ENCODE assay signal across 1 cellular context in the genomic region with DNA sequence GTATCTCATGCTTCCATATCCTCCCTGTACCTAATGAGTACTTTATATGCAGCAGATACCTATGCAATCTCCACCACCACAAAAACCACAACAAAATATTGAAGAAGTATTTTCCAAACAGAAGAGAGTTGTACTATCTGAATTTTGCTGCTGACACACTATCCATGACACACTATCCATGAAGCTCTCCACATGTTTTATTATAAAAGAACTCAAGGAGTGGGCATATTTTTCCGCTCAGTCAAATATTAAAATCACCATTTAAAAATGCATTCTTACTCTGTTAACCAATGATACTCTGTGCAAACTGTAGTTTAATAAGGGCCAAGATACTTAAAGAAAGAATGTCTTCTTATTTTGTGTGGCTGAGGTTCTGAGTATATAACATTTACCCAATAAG.
TF ChIP-seq lines count a peak whose summit lies in the region.

No MANE protein-coding gene starts in this region.

TF ChIP-seq in SK-N-SH, 30 proteins besides CTCF, POLR2A, EP300 and RAD21 (continued from another document):
- TF ChIP-seq TEAD4 (IDR thresholded peaks at IDR 0.05; ENCODE audit: borderline replicate concordance, insufficient read depth), result no peak
- TF ChIP-seq, protein P1, sequence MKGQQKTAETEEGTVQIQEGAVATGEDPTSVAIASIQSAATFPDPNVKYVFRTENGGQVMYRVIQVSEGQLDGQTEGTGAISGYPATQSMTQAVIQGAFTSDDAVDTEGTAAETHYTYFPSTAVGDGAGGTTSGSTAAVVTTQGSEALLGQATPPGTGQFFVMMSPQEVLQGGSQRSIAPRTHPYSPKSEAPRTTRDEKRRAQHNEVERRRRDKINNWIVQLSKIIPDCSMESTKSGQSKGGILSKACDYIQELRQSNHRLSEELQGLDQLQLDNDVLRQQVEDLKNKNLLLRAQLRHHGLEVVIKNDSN (IDR thresholded peaks at IDR 0.05; ENCODE audit: borderline replicate concordance, low read depth), result no peak
- TF ChIP-seq, protein P2, sequence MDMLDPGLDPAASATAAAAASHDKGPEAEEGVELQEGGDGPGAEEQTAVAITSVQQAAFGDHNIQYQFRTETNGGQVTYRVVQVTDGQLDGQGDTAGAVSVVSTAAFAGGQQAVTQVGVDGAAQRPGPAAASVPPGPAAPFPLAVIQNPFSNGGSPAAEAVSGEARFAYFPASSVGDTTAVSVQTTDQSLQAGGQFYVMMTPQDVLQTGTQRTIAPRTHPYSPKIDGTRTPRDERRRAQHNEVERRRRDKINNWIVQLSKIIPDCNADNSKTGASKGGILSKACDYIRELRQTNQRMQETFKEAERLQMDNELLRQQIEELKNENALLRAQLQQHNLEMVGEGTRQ (IDR thresholded peaks at IDR 0.05; ENCODE audit: borderline replicate concordance, low read depth, low read length), result no peak
- TF ChIP-seq NFIC (IDR thresholded peaks at IDR 0.05; ENCODE audit: borderline replicate concordance), result no peak
- TF ChIP-seq FOXJ3 (CRISPR knock-in tag; IDR thresholded peaks at IDR 0.05), result no peak
- no peak for TF ChIP-seq JUND (IDR thresholded peaks at IDR 0.05)
- TF ChIP-seq, protein P3, sequence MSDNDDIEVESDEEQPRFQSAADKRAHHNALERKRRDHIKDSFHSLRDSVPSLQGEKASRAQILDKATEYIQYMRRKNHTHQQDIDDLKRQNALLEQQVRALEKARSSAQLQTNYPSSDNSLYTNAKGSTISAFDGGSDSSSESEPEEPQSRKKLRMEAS (IDR thresholded peaks at IDR 0.05; ENCODE audit: low read depth), result no peak
- no peak for TF ChIP-seq NRF1 (IDR thresholded peaks at IDR 0.05; ENCODE audit: low read depth, low read length)
- TF ChIP-seq, protein P4, sequence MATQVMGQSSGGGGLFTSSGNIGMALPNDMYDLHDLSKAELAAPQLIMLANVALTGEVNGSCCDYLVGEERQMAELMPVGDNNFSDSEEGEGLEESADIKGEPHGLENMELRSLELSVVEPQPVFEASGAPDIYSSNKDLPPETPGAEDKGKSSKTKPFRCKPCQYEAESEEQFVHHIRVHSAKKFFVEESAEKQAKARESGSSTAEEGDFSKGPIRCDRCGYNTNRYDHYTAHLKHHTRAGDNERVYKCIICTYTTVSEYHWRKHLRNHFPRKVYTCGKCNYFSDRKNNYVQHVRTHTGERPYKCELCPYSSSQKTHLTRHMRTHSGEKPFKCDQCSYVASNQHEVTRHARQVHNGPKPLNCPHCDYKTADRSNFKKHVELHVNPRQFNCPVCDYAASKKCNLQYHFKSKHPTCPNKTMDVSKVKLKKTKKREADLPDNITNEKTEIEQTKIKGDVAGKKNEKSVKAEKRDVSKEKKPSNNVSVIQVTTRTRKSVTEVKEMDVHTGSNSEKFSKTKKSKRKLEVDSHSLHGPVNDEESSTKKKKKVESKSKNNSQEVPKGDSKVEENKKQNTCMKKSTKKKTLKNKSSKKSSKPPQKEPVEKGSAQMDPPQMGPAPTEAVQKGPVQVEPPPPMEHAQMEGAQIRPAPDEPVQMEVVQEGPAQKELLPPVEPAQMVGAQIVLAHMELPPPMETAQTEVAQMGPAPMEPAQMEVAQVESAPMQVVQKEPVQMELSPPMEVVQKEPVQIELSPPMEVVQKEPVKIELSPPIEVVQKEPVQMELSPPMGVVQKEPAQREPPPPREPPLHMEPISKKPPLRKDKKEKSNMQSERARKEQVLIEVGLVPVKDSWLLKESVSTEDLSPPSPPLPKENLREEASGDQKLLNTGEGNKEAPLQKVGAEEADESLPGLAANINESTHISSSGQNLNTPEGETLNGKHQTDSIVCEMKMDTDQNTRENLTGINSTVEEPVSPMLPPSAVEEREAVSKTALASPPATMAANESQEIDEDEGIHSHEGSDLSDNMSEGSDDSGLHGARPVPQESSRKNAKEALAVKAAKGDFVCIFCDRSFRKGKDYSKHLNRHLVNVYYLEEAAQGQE (IDR thresholded peaks at IDR 0.05; ENCODE audit: low read depth, low read length), result no peak
- no peak for TF ChIP-seq MXI1 (IDR thresholded peaks at IDR 0.05; ENCODE audit: low read depth, low read length)
- TF ChIP-seq, protein P5, sequence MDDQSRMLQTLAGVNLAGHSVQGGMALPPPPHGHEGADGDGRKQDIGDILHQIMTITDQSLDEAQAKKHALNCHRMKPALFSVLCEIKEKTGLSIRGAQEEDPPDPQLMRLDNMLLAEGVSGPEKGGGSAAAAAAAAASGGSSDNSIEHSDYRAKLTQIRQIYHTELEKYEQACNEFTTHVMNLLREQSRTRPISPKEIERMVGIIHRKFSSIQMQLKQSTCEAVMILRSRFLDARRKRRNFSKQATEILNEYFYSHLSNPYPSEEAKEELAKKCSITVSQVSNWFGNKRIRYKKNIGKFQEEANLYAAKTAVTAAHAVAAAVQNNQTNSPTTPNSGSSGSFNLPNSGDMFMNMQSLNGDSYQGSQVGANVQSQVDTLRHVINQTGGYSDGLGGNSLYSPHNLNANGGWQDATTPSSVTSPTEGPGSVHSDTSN (IDR thresholded peaks at IDR 0.05), result no peak
